In genomic region chr2:100767810-100768806, GRCh38 we compare ENCODE assay signal across 1 cellular context.
A peak's percentile ranks its signal among the peaks of the same experiment; 100 is the strongest.
TF ChIP-seq lines count a peak whose summit lies in the region.

No MANE protein-coding gene starts in this region.

TF ChIP-seq in HepG2, 621 proteins besides CTCF, POLR2A, EP300 and RAD21 (continued from another document and continues in another):
- TF ChIP-seq ZBTB33 (CRISPR knock-in tag; IDR thresholded peaks at IDR 0.05) (no peak), KAT8 (CRISPR knock-in tag; IDR thresholded peaks at IDR 0.05) (peak; percentile 61; the same call in 1 of the 2 replicates), HES4 (CRISPR knock-in tag; IDR thresholded peaks at IDR 0.05; ENCODE audit: borderline replicate concordance) (no peak), SNAPC4 (CRISPR knock-in tag; IDR thresholded peaks at IDR 0.05) (no peak), E2F1 (CRISPR knock-in tag; IDR thresholded peaks at IDR 0.05) (no peak), ZNF407 (CRISPR knock-in tag; IDR thresholded peaks at IDR 0.05; ENCODE audit: not compliant biosample characterization) (no peak), ASH2L (IDR thresholded peaks at IDR 0.05; ENCODE audit: insufficient read length, low read depth, low read length) (peak; percentile 32), ZNF556 (CRISPR knock-in tag; IDR thresholded peaks at IDR 0.05; ENCODE audit: borderline replicate concordance) (no peak), REST (IDR thresholded peaks at IDR 0.05; ENCODE audit: borderline replicate concordance in 1 of 2, low read depth in 1 of 2, low read length in 2 of 2) (no peak), AHDC1 (CRISPR knock-in tag; IDR thresholded peaks at IDR 0.05; ENCODE audit: borderline replicate concordance) (peak; percentile 32; the same call in 1 of the 2 replicates), ZNF550 (CRISPR knock-in tag; IDR thresholded peaks at IDR 0.05; ENCODE audit: borderline replicate concordance) (no peak), ZNF20 (CRISPR knock-in tag; IDR thresholded peaks at IDR 0.05) (no peak), SAP130 (CRISPR knock-in tag; IDR thresholded peaks at IDR 0.05; ENCODE audit: low read depth) (peak; percentile 59; the same call in 1 of the 2 replicates), ZSCAN5A (CRISPR knock-in tag; IDR thresholded peaks at IDR 0.05; ENCODE audit: borderline replicate concordance) (no peak), NR2F6 (IDR thresholded peaks at IDR 0.05) (no peak), NR2F6 (CRISPR knock-in tag; IDR thresholded peaks at IDR 0.05) (0 out of 2 replicates have a peak, but pooled peaks have one; percentile 20)
